24 cellular contexts compared by ENCODE assay signal in the genomic region with DNA sequence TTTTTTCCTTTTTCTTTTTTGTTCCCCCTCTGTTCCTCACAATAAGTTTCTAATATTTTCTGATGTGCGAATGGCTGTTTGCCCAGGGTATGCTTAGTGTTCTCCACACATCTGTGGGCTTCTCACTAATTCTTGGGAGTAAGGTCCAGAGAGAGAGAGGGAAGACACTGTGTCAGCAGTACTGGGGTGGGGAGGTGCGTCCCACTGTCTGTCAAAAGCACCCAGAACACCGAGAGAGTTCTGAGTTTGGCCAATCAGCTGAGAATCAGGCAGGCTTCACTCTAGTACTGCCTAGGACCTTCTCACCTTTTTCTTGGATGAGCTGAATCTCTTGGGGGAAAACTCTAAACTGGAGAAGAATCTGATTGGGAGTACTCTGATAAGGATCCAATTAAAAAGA.
DNase-seq lines count a peak whose midpoint lies in the region; ATAC-seq, FAIRE-seq and TF ChIP-seq lines count a peak whose summit lies in the region.
"Had no signal": no experiment of that assay in that cellular context is flagged by ENCODE, and none has a peak within 500 bp of the region (broad histone marks: within the 10 kb centered on the region; RNA-seq: fewer than 3 reads in every experiment).

No MANE protein-coding gene starts in this region.

- no peak overlapping the region for H3K4me3 Mint-ChIP-seq in H9
- no peak overlapping the region for H3K4me3 Mint-ChIP-seq in CD4-positive, alpha-beta memory T cell
- H3K4me3 Mint-ChIP-seq: activated T-cell treated with anti-CD3 and anti-CD28 coated beads, Interleukin-2, amount 50 U/mL, for 72 hours; dendritic cell treated with granulocyte-macrophage colony-stimulating factor and Interleukin-4, amounts not matched to agents 40 ng/mL and 50 ng/mL, for 4 days; mesothelial cell of epicardium; naive thymus-derived CD8-positive, alpha-beta T cell; type B pancreatic cell had no signal

- no peaks in the 10 kb centered on the region for H3K9me3 Mint-ChIP-seq in H9
- H3K9me3 Mint-ChIP-seq in CD4-positive, alpha-beta memory T cell, result no peaks in the 10 kb centered on the region
- H3K9me3 Mint-ChIP-seq: activated T-cell treated with anti-CD3 and anti-CD28 coated beads, Interleukin-2, amount 50 U/mL, for 72 hours; dendritic cell treated with granulocyte-macrophage colony-stimulating factor and Interleukin-4, amounts not matched to agents 40 ng/mL and 50 ng/mL, for 4 days; mesothelial cell of epicardium; naive thymus-derived CD8-positive, alpha-beta T cell; type B pancreatic cell had no signal

- no peak for TF ChIP-seq POLR2A in gastroesophageal sphincter (IDR thresholded peaks at IDR 0.05)

- TF ChIP-seq CTCF in H9 (conservative IDR thresholded peaks at IDR 0.05) (no peak), RWPE2 (IDR thresholded peaks at IDR 0.05; ENCODE audit: poor library complexity, severe bottlenecking) (no peak), gastroesophageal sphincter (IDR thresholded peaks at IDR 0.05) (no peak), pancreas (IDR thresholded peaks at IDR 0.05) (no peak), left lung (IDR thresholded peaks at IDR 0.05) (no peak)

- intact Hi-C loops in pancreas (cut with DNase I) (loop anchor here in 1 of 3 donors (10.0 kb wide), 1 partner anchor 55 kb away; no protein-coding TSS in a partner anchor), left lung (cut with DNase I) (no loop called here)
- intact Hi-C loops in CD4-positive, alpha-beta memory T cell (cut with micrococcal nuclease), result no loop called here

- H3K9ac ChIP-seq in H9 (ENCODE audit: extremely low read depth, insufficient read length, low read length), result no peak overlapping the region
- H3K9ac ChIP-seq: KMS-11 had no signal

- no peak overlapping the region for H3K4me3 ChIP-seq in RWPE2 (ENCODE audit: severe bottlenecking)
- no peak overlapping the region for H3K4me3 ChIP-seq in gastroesophageal sphincter
- no peak overlapping the region for H3K4me3 ChIP-seq in pancreas
- H3K4me3 ChIP-seq in CD4-positive, alpha-beta memory T cell (ENCODE audit: low read length in 2 of 2), result no peak overlapping the region
- H3K4me3 ChIP-seq in left lung, result no peak overlapping the region
- H3K4me3 ChIP-seq: adrenal gland had no signal

- H3K18ac ChIP-seq in H9 (ENCODE audit: insufficient read length, low read depth, low read length), result no peak overlapping the region

- no peak overlapping the region for H2BK15ac ChIP-seq in H9 (ENCODE audit: low read depth, low read length)

- TF ChIP-seq EP300 in gastroesophageal sphincter (IDR thresholded peaks at IDR 0.05), result no peak

- H2BK12ac ChIP-seq in H9 (ENCODE audit: insufficient read length, low read depth, low read length), result no peak overlapping the region

- no peak overlapping the region for H3T11ph ChIP-seq in H9 (ENCODE audit: low read length)

- no peaks in the 10 kb centered on the region for H3K27me3 ChIP-seq in H9 (ENCODE audit: insufficient read depth, low read length)
- H3K27me3 ChIP-seq in RWPE2 (ENCODE audit: insufficient read depth, poor library complexity, severe bottlenecking), result no peaks in the 10 kb centered on the region
- no peaks in the 10 kb centered on the region for H3K27me3 ChIP-seq in gastroesophageal sphincter
- no peaks in the 10 kb centered on the region for H3K27me3 ChIP-seq in pancreas
- no peaks in the 10 kb centered on the region for H3K27me3 ChIP-seq in CD4-positive, alpha-beta memory T cell (ENCODE audit: insufficient read depth, low read length)
- H3K27me3 ChIP-seq in left lung, result no peaks in the 10 kb centered on the region
- H3K27me3 ChIP-seq: adrenal gland had no signal

- no peaks in the 10 kb centered on the region for H3K79me1 ChIP-seq in H9 (ENCODE audit: insufficient read depth, low read depth, low read length, poor library complexity, severe bottlenecking)

- no peaks in the 10 kb centered on the region; the same call in 1 of the 2 replicates for H3K27me3 Mint-ChIP-seq in H9 (ENCODE audit: low read depth)
- no peaks in the 10 kb centered on the region for H3K27me3 Mint-ChIP-seq in CD4-positive, alpha-beta memory T cell
- H3K27me3 Mint-ChIP-seq: dendritic cell treated with granulocyte-macrophage colony-stimulating factor and Interleukin-4, amounts not matched to agents 40 ng/mL and 50 ng/mL, for 4 days; naive thymus-derived CD8-positive, alpha-beta T cell; type B pancreatic cell had no signal

- H2AFZ ChIP-seq in H9 (ENCODE audit: low read length), result no peak overlapping the region

- no peak overlapping the region for H4K91ac ChIP-seq in H9 (ENCODE audit: insufficient read length, low read depth, low read length)

- H3K23me2 ChIP-seq in H9 (ENCODE audit: insufficient read length, low read depth, low read length, poor library complexity, severe bottlenecking), result no peaks in the 10 kb centered on the region

- no peak overlapping the region for H3K27ac ChIP-seq in H9 (ENCODE audit: insufficient read length, low read depth, low read length)
- H3K27ac ChIP-seq in RWPE2 (ENCODE audit: poor library complexity, severe bottlenecking), result peak overlapping the region; percentile 79
- peak overlapping the region in 3 of 4 donors; percentile 39 to 55 (median 40) for H3K27ac ChIP-seq in gastroesophageal sphincter
- no peak overlapping the region for H3K27ac ChIP-seq in pancreas
- no peak overlapping the region for H3K27ac ChIP-seq in CD4-positive, alpha-beta memory T cell (ENCODE audit: low read depth, low read length)
- no peak overlapping the region for H3K27ac ChIP-seq in left lung
- H3K27ac ChIP-seq: adrenal gland, KMS-11 had no signal

- no peak for ATAC-seq in RWPE2 (ENCODE audit: low read depth)
- ATAC-seq in gastroesophageal sphincter, result no peak
- peak in 3 of 4 donors; percentile 12 to 42 (median 16) for ATAC-seq in pancreas
- ATAC-seq in GM19463 (IDR thresholded peaks at IDR 0.05; ENCODE audit: unreplicated experiment), result no peak
- no peak for ATAC-seq in left lung
- ATAC-seq: activated T-cell treated with anti-CD3 and anti-CD28 coated beads, Interleukin-2, amount 50 U/mL, for 72 hours; left colon; naive thymus-derived CD8-positive, alpha-beta T cell had no signal

- CTCF ChIA-PET in CD4-positive, alpha-beta memory T cell (lab: Charles Lee; ENCODE audit: partially characterized antibody), result interaction anchor here (0.9 kb wide), 1 partner anchor 13 kb away, joined by 3 read pairs; no protein-coding TSS in a partner anchor

- H3K4me1 ChIP-seq in H9 (ENCODE audit: insufficient read depth, low read length) (peaks cover 2% of the 10 kb centered on the region), RWPE2 (ENCODE audit: insufficient read depth, poor library complexity, severe bottlenecking) (peaks cover 20% of the 10 kb centered on the region), gastroesophageal sphincter (peaks cover 0 to 28% (median 0%) of the 10 kb centered on the region in 3 donors), pancreas (peaks cover 18 to 33% (median 23%) of the 10 kb centered on the region in 3 donors), left lung (no peaks in the 10 kb centered on the region)
- no peaks in the 10 kb centered on the region for H3K4me1 ChIP-seq in CD4-positive, alpha-beta memory T cell (ENCODE audit: insufficient read depth, low read length)
- H3K4me1 ChIP-seq: adrenal gland had no signal

- H3K79me2 ChIP-seq in H9 (ENCODE audit: insufficient read depth, low read length), result no peaks in the 10 kb centered on the region

- peaks cover 0 to 19% (median 10%) of the 10 kb centered on the region in 3 experiments; a peak in 4 of 7 replicates for H3K36me3 Mint-ChIP-seq in H9 (ENCODE audit: insufficient read depth in 1 of 3, low read depth in 3 of 3)
- peaks cover 36 to 43% of the 10 kb centered on the region in 2 donors for H3K36me3 Mint-ChIP-seq in CD4-positive, alpha-beta memory T cell

- no peaks in the 10 kb centered on the region for H3K9me3 ChIP-seq in H9 (ENCODE audit: control insufficient read depth, low read depth, low read length)
- no peaks in the 10 kb centered on the region for H3K9me3 ChIP-seq in RWPE2 (ENCODE audit: severe bottlenecking)
- H3K9me3 ChIP-seq in gastroesophageal sphincter, result no peaks in the 10 kb centered on the region
- H3K9me3 ChIP-seq in pancreas, result no peaks in the 10 kb centered on the region
- H3K9me3 ChIP-seq in CD4-positive, alpha-beta memory T cell (ENCODE audit: control insufficient read depth in 1 of 2, low read length in 2 of 2), result no peaks in the 10 kb centered on the region
- no peaks in the 10 kb centered on the region for H3K9me3 ChIP-seq in left lung
- H3K9me3 ChIP-seq: adrenal gland had no signal

- H3K4me2 ChIP-seq in H9 (ENCODE audit: insufficient read depth, insufficient read length, low read length), result no peak overlapping the region
- H3K4me2 ChIP-seq: KMS-11 had no signal

- POLR2A ChIA-PET in CD4-positive, alpha-beta memory T cell (lab: Charles Lee; ENCODE audit: partially characterized antibody), result no interaction called here

- DNase-seq in H9, result no peak
- no peak for DNase-seq in RWPE2 (ENCODE audit: low spot score)
- no peak for DNase-seq in pancreas
- no peak for DNase-seq in CD4-positive, alpha-beta memory T cell
- DNase-seq in left lung, result no peak
- DNase-seq in foreskin melanocyte, result no peak
- DNase-seq: activated CD4-positive, alpha-beta T cell treated with anti-CD3 and anti-CD28 coated beads for 4 hours; activated naive CD4-positive, alpha-beta T cell treated with Interleukin-2 at 50 U/mL for 16 hours; activated T-cell treated with anti-CD3 and anti-CD28 coated beads, Interleukin-2, amount 50 U/mL, for 72 hours; AML-193; DMS79 treated with DMSO at 0.1 percent for 48 hours; left colon; naive thymus-derived CD8-positive, alpha-beta T cell; NCI-H526; stimulated activated CD4-positive, alpha-beta T cell treated with anti-CD3 and anti-CD28 coated beads, Interleukin-12 subunit alpha, Interleukin-12 subunit beta, amount 100 ng/mL, for 4 hours; stimulated activated naive CD4-positive, alpha-beta T cell treated with Interleukin-2 at 50 U/mL for 16 hours had no signal

- no peak overlapping the region for H3K23ac ChIP-seq in H9 (ENCODE audit: insufficient read length, low read depth, low read length)

- H3K14ac ChIP-seq in H9 (ENCODE audit: insufficient read depth, low read length), result no peak overlapping the region

- 0 out of 7 replicates have a peak overlapping the region, but pooled peaks of 2 of the 3 experiments have one; percentile 12 to 48 for H3K27ac Mint-ChIP-seq in H9
- H3K27ac Mint-ChIP-seq in CD4-positive, alpha-beta memory T cell, result no peak overlapping the region
- H3K27ac Mint-ChIP-seq: activated T-cell treated with anti-CD3 and anti-CD28 coated beads, Interleukin-2, amount 50 U/mL, for 72 hours; dendritic cell treated with granulocyte-macrophage colony-stimulating factor and Interleukin-4, amounts not matched to agents 40 ng/mL and 50 ng/mL, for 4 days; mesothelial cell of epicardium; naive thymus-derived CD8-positive, alpha-beta T cell; type B pancreatic cell had no signal

- no peak for FAIRE-seq in pancreas (lab: Jason Lieb, UNC)
- FAIRE-seq: RCC 7860 had no signal

- no peak overlapping the region for H3K4ac ChIP-seq in H9 (ENCODE audit: low read depth, low read length)

- no CpG with 5 or more reads among the region's 3 CpGs for WGBS in H9 (ENCODE audit: extremely low coverage, insufficient read length, low lambda C conversion rate)
- 53% methylated on average over 3 of the region's 3 CpGs; no CpG with 5 or more reads in 1 of the 2 donors for WGBS in gastroesophageal sphincter (ENCODE audit: low coverage in 1 of 2), 2 donors
- WGBS in pancreas, 2 donors, result 48 to 50% methylated on average over 3 of the region's 3 CpGs

- H3K56ac ChIP-seq in H9 (ENCODE audit: insufficient read length, low read depth, low read length), result no peak overlapping the region

- H4K8ac ChIP-seq in H9 (replicated peaks; ENCODE audit: insufficient read length, low read depth, low read length), result no peak overlapping the region

- no peaks in the 10 kb centered on the region for H4K20me1 ChIP-seq in H9 (ENCODE audit: control insufficient read depth, insufficient read depth, insufficient read length)

- peaks cover 29 to 35% of the 10 kb centered on the region in 2 experiments for H3K4me1 Mint-ChIP-seq in H9
- H3K4me1 Mint-ChIP-seq in CD4-positive, alpha-beta memory T cell, result no peaks in the 10 kb centered on the region
- H3K4me1 Mint-ChIP-seq: naive thymus-derived CD8-positive, alpha-beta T cell had no signal

- H2AK5ac ChIP-seq in H9 (ENCODE audit: insufficient read length, low read length), result no peak overlapping the region

- H2BK20ac ChIP-seq in H9 (ENCODE audit: low read depth, low read length, poor library complexity, severe bottlenecking), result no peak overlapping the region

- H2BK120ac ChIP-seq in H9 (ENCODE audit: low read depth, low read length, poor library complexity, severe bottlenecking), result no peak overlapping the region

- H2BK5ac ChIP-seq in H9 (ENCODE audit: insufficient read length, low read length), result no peak overlapping the region

- H4K5ac ChIP-seq in H9 (ENCODE audit: insufficient read length, low read depth, low read length), result no peak overlapping the region

- H3K36me3 ChIP-seq in RWPE2 (ENCODE audit: low read depth) (peaks cover 87% of the 10 kb centered on the region), gastroesophageal sphincter (peaks cover 0 to 36% of the 10 kb centered on the region in 2 donors), pancreas (peaks cover 0 to 39% (median 0%) of the 10 kb centered on the region in 3 donors), left lung (peaks cover 3 to 59% of the 10 kb centered on the region in 2 donors)
- H3K36me3 ChIP-seq in CD4-positive, alpha-beta memory T cell (ENCODE audit: insufficient read depth, low read length), result no peaks in the 10 kb centered on the region

Comparison
In these comparisons a context has a peak if more than half of its experiments do, and no peak if none do; other contexts are left out.
1. H3K27ac ChIP-seq: peak in RWPE2 (single experiment) and gastroesophageal sphincter (3 of 4); none in H9 (single experiment), pancreas (0 of 4), CD4-positive, alpha-beta memory T cell (single experiment) and left lung (0 of 2).
2. H3K27ac Mint-ChIP-seq: peak in H9 (2 of 3); none in CD4-positive, alpha-beta memory T cell (0 of 7).
3. ATAC-seq: peak in pancreas (3 of 4); none in RWPE2 (single experiment), gastroesophageal sphincter (single experiment), GM19463 (single experiment) and left lung (single experiment).